Comparison of ENCODE assay signal across 7 cellular contexts in genomic region chr17:78384479-78385175, GRCh38. TPM values are rescaled to one million over a fixed set of nuclear protein-coding genes. Genes with fewer than 3 reads are reported as not detected.
A peak's percentile ranks its signal among the peaks of the same experiment; 100 is the strongest.
DNase-seq lines count a peak whose midpoint lies in the region; ATAC-seq and TF ChIP-seq lines count a peak whose summit lies in the region.

No MANE protein-coding gene starts in this region.

- DNase-seq in RWPE2 (ENCODE audit: low spot score) (no peak), esophagus muscularis mucosa (ENCODE audit: extremely low spot score) (no peak), AG08395 (ENCODE audit: low spot score) (no peak)
- no peak for DNase-seq in stimulated activated naive CD8-positive, alpha-beta T cell treated with anti-CD3 and anti-CD28 coated beads, Interleukin-15, amount 100 ng/mL, for 72 hours
- DNase-seq in stimulated activated CD4-positive, alpha-beta T cell treated with anti-CD3 and anti-CD28 coated beads, Interleukin-4, amount 100 ng/mL, for 4 hours: no peak
- DNase-seq in activated CD4-positive, alpha-beta T cell treated with anti-CD3 and anti-CD28 coated beads, Interleukin-2, amount 50 U/mL, for 1 hour: no peak

- H3K4me3 ChIP-seq in RWPE2 (ENCODE audit: severe bottlenecking) (no peak overlapping the region), esophagus muscularis mucosa (no peak overlapping the region)

- H3K9me3 ChIP-seq in RWPE2 (ENCODE audit: severe bottlenecking): no peaks in the 10 kb centered on the region
- no peaks in the 10 kb centered on the region for H3K9me3 ChIP-seq in esophagus muscularis mucosa

- no peak for TF ChIP-seq CTCF in RWPE2 (IDR thresholded peaks at IDR 0.05; ENCODE audit: poor library complexity, severe bottlenecking)
- no peak for TF ChIP-seq CTCF in esophagus muscularis mucosa (IDR thresholded peaks at IDR 0.05)

- H3K36me3 ChIP-seq in RWPE2 (ENCODE audit: low read depth): peaks cover 17% of the 10 kb centered on the region
- H3K36me3 ChIP-seq in esophagus muscularis mucosa: peaks cover 0 to 7% (median 0%) of the 10 kb centered on the region in 4 donors

- H3K4me1 ChIP-seq in RWPE2 (ENCODE audit: insufficient read depth, poor library complexity, severe bottlenecking): peaks cover 46% of the 10 kb centered on the region
- H3K4me1 ChIP-seq in esophagus muscularis mucosa: peaks cover 94 to 100% (median 96%) of the 10 kb centered on the region in 4 donors

- peak; percentile 10 for ATAC-seq in GM21825 (IDR thresholded peaks at IDR 0.05; ENCODE audit: unreplicated experiment)
- peak; percentile 7; the same call in 1 of the 3 replicates for ATAC-seq in RWPE2 (ENCODE audit: low read depth)
- peak; percentile 3 for ATAC-seq in stimulated activated naive CD8-positive, alpha-beta T cell treated with anti-CD3 and anti-CD28 coated beads, Interleukin-15, amount 100 ng/mL, for 72 hours

- intact Hi-C loops in esophagus muscularis mucosa (cut with DNase I): no loop called here

- TF ChIP-seq POLR2A in esophagus muscularis mucosa (IDR thresholded peaks at IDR 0.05; ENCODE audit: low read depth): no peak

- peak overlapping the region; percentile 98 to 99 for H3K27ac Mint-ChIP-seq in stimulated activated naive CD8-positive, alpha-beta T cell treated with anti-CD3 and anti-CD28 coated beads, Interleukin-15, amount 100 ng/mL, for 72 hours

- H3K27me3 ChIP-seq in RWPE2 (ENCODE audit: insufficient read depth, poor library complexity, severe bottlenecking) (no peaks in the 10 kb centered on the region), esophagus muscularis mucosa (no peaks in the 10 kb centered on the region)

- TF ChIP-seq EP300 in esophagus muscularis mucosa (IDR thresholded peaks at IDR 0.05): no peak

- WGBS in esophagus muscularis mucosa: 74% methylated on average over 23 of the region's 23 CpGs

- H3K4me3 Mint-ChIP-seq in stimulated activated naive CD8-positive, alpha-beta T cell treated with anti-CD3 and anti-CD28 coated beads, Interleukin-15, amount 100 ng/mL, for 72 hours: peak overlapping the region; percentile 86 to 90

- peaks cover 100% of the 10 kb centered on the region for H3K4me1 Mint-ChIP-seq in stimulated activated naive CD8-positive, alpha-beta T cell treated with anti-CD3 and anti-CD28 coated beads, Interleukin-15, amount 100 ng/mL, for 72 hours

- H3K27ac ChIP-seq in RWPE2 (ENCODE audit: poor library complexity, severe bottlenecking) (peak overlapping the region; percentile 87), esophagus muscularis mucosa (replicated peaks in 1 of 4) (peak overlapping the region; percentile 63 to 91 (median 72))

- no peaks in the 10 kb centered on the region for H3K9me3 Mint-ChIP-seq in stimulated activated naive CD8-positive, alpha-beta T cell treated with anti-CD3 and anti-CD28 coated beads, Interleukin-15, amount 100 ng/mL, for 72 hours

- H3K27me3 Mint-ChIP-seq in stimulated activated naive CD8-positive, alpha-beta T cell treated with anti-CD3 and anti-CD28 coated beads, Interleukin-15, amount 100 ng/mL, for 72 hours: no peaks in the 10 kb centered on the region

RNA-seq across cellular contexts. Expression of gene PGS1, which starts 6.2 kb away (rescaled TPM):
- 10 to 100 TPM; 30.7 to 45.9 (median 35.6) TPM for total RNA-seq in esophagus muscularis mucosa

RNA-seq across cellular contexts. Expression of gene SOCS3, which starts 24.8 kb away (rescaled TPM):
- 1,000 to 10,000 TPM in 1 of 4 donors, 10 to 100 TPM in 3; 12.5 to 1,139 (median 39.3) TPM for total RNA-seq in esophagus muscularis mucosa
